In genomic region chr3:66486187-66486586, GRCh38 we compare ENCODE assay signal across 16 cellular contexts. TPM values are rescaled to one million over a fixed set of nuclear protein-coding genes. Genes with fewer than 3 reads are reported as not detected.
DNase-seq lines count a peak whose midpoint lies in the region; ATAC-seq, FAIRE-seq and TF ChIP-seq lines count a peak whose summit lies in the region.
"Had no signal": no experiment of that assay in that cellular context is flagged by ENCODE, and none has a peak within 500 bp of the region (broad histone marks: within the 10 kb centered on the region; RNA-seq: fewer than 3 reads in every experiment).

No MANE protein-coding gene starts in this region.

- in situ Hi-C loops in G401 (cut with HindIII; ENCODE audit: low sequenced_read_pairs) = no loop called here

- H3K79me2 ChIP-seq in H1 (ENCODE audit: control insufficient read depth in 1 of 2, insufficient read depth in 2 of 2, low read length in 2 of 2) = peaks cover 71 to 100% of the 10 kb centered on the region in 2 experiments

- no peaks in the 10 kb centered on the region for H3K27me3 Mint-ChIP-seq in osteocyte (ENCODE audit: unreplicated experiment)
- H3K27me3 Mint-ChIP-seq: T-helper 17 cell had no signal

- H4K91ac ChIP-seq in H1 (replicated peaks; ENCODE audit: insufficient read length, low read length) = no peak overlapping the region

- no peak for TF ChIP-seq RAD21 in H1 (IDR thresholded peaks at IDR 0.05 in 1 of 2, conservative IDR thresholded peaks at IDR 0.05 in 1 of 2; ENCODE audit: low read depth in 2 of 2, low read length in 2 of 2)

- H2BK20ac ChIP-seq in H1 (ENCODE audit: low read length) = no peak overlapping the region

- no peak overlapping the region for H3K18ac ChIP-seq in H1 (ENCODE audit: extremely low read depth, low read length)

- H3K4me3 ChIP-seq in left ventricle myocardium inferior (no peak overlapping the region), H1 (ENCODE audit: extremely low read depth in 1 of 4, insufficient read depth in 2 of 4, low read depth in 3 of 4, low read length in 4 of 4) (no peak overlapping the region), aorta (ENCODE audit: low read length in 2 of 2) (no peak overlapping the region)

- H4K5ac ChIP-seq in H1 (ENCODE audit: insufficient read length, low read depth, low read length) = no peak overlapping the region

- no peak overlapping the region for H3K4ac ChIP-seq in H1 (replicated peaks; ENCODE audit: insufficient read length, low read depth, low read length)

- H3K4me1 Mint-ChIP-seq in osteocyte (ENCODE audit: unreplicated experiment) = peaks cover 71% of the 10 kb centered on the region

- ATAC-seq in aorta (ENCODE audit: low FRiP score) = no peak
- ATAC-seq: T-helper 17 cell had no signal

- H3K4me1 ChIP-seq in left ventricle myocardium inferior = peaks cover 89% of the 10 kb centered on the region
- H3K4me1 ChIP-seq in H1 (replicated peaks in 1 of 4; ENCODE audit: control insufficient read depth in 3 of 4, insufficient read depth in 4 of 4, low read length in 3 of 4) = peaks cover 2 to 59% (median 39%) of the 10 kb centered on the region in 4 experiments
- peaks cover 11 to 13% of the 10 kb centered on the region in 2 donors for H3K4me1 ChIP-seq in aorta (ENCODE audit: control insufficient read depth in 1 of 2, insufficient read depth in 2 of 2, low read length in 2 of 2)

- H3K36me3 ChIP-seq in left ventricle myocardium inferior = no peaks in the 10 kb centered on the region
- H3K36me3 ChIP-seq in H1 (ENCODE audit: control insufficient read depth in 2 of 4, insufficient read depth in 4 of 4, low read length in 3 of 4) = no peaks in the 10 kb centered on the region
- no peaks in the 10 kb centered on the region for H3K36me3 ChIP-seq in aorta (ENCODE audit: control insufficient read depth in 1 of 2, insufficient read depth in 2 of 2, low read length in 1 of 2)

- no peak for FAIRE-seq in H1 (lab: Jason Lieb, UNC)
- FAIRE-seq: HTR-8/SVneo had no signal

- H2AFZ ChIP-seq in H1 (ENCODE audit: low read length) = no peak overlapping the region

- no peak overlapping the region for H2BK15ac ChIP-seq in H1 (ENCODE audit: low read length)

- TF ChIP-seq POLR2A in H1 (IDR thresholded peaks at IDR 0.05; ENCODE audit: control extremely low read depth in 1 of 2, low read depth in 2 of 2, low read length in 2 of 2) = peak in 1 of 2 experiments; percentile 21; a peak in 1 of 3 replicates

- H3K27me3 ChIP-seq in left ventricle myocardium inferior (ENCODE audit: low read depth) (no peaks in the 10 kb centered on the region), H1 (replicated peaks in 1 of 4; ENCODE audit: control insufficient read depth in 3 of 4, extremely low read depth in 1 of 4, insufficient read depth in 3 of 4, low read length in 3 of 4) (no peaks in the 10 kb centered on the region), aorta (ENCODE audit: control insufficient read depth in 1 of 2, insufficient read depth in 2 of 2, low read length in 1 of 2) (no peaks in the 10 kb centered on the region)

- DNase-seq in left ventricle myocardium inferior (no peak), cardiac septum (ENCODE audit: low spot score) (no peak), H1 (ENCODE audit: low read depth in 1 of 2, low spot score in 2 of 2) (no peak), osteocyte (ENCODE audit: extremely low spot score, unreplicated experiment) (no peak), aorta (no peak), head of caudate nucleus (no peak), G401 (ENCODE audit: low spot score) (no peak), DMS153 (lab: John Stamatoyannopoulos, UW) (no peak)
- DNase-seq: activated CD4-positive, alpha-beta T cell treated with anti-CD3 and anti-CD28 coated beads, Interleukin-2, amount 50 U/mL, for 48 hours; activated naive CD4-positive, alpha-beta T cell treated with anti-CD3 and anti-CD28 coated beads for 36 hours; erythroblast; GOT3; NCI-H1105; T-helper 17 cell; trophoblast cell had no signal

- no peak overlapping the region for H3K56ac ChIP-seq in H1 (replicated peaks; ENCODE audit: insufficient read length, low read depth, low read length)

- no peak overlapping the region; the same call in 1 of the 2 replicates for H2AK5ac ChIP-seq in H1 (ENCODE audit: low read depth, low read length)

- H3K27ac ChIP-seq in left ventricle myocardium inferior (replicated peaks) (peak overlapping the region; percentile 91), H1 (ENCODE audit: low read depth, low read length) (no peak overlapping the region), aorta (ENCODE audit: low read depth in 1 of 2, low read length in 2 of 2) (peak overlapping the region; percentile 96 to 99)

- no peak overlapping the region for H4K8ac ChIP-seq in H1 (ENCODE audit: extremely low read depth, insufficient read depth, low read length)

- H2BK5ac ChIP-seq in H1 (ENCODE audit: low read depth, low read length) = no peak overlapping the region

- no peak overlapping the region for H3K14ac ChIP-seq in H1 (ENCODE audit: insufficient read length)

- no peak for TF ChIP-seq EP300 in H1 (IDR thresholded peaks at IDR 0.05; ENCODE audit: borderline replicate concordance in 1 of 2, low read depth in 2 of 2, low read length in 2 of 2)

- H3K4me2 ChIP-seq in H1 (ENCODE audit: insufficient read depth in 1 of 2, low read depth in 2 of 2, low read length in 2 of 2) = peak overlapping the region in 1 of 2 experiments; percentile 1; a peak in 1 of 4 replicates

- H3K9me3 Mint-ChIP-seq in osteocyte (ENCODE audit: unreplicated experiment) = no peaks in the 10 kb centered on the region
- H3K9me3 Mint-ChIP-seq: activated naive CD4-positive, alpha-beta T cell treated with anti-CD3 and anti-CD28 coated beads for 36 hours had no signal

- no peak overlapping the region for H2BK12ac ChIP-seq in H1 (ENCODE audit: low read depth, low read length)

- peaks cover 14 to 33% of the 10 kb centered on the region in 2 experiments for H4K20me1 ChIP-seq in H1 (replicated peaks in 1 of 2; ENCODE audit: control insufficient read depth in 1 of 2, insufficient read depth in 2 of 2, low read length in 2 of 2)

- 94% methylated on average over 5 of the region's 5 CpGs; no CpG with 5 or more reads in 1 of the 2 experiments for WGBS in H1 (ENCODE audit: extremely low coverage in 1 of 2, insufficient coverage in 1 of 2, insufficient read length in 1 of 2, insufficient replicate concordance in 2 of 2, low coverage in 1 of 2, low lambda C conversion rate in 2 of 2, missing lambda C conversion rate in 1 of 2), 2 experiments
- WGBS in aorta, 2 donors = 35 to 40% methylated on average over 5 of the region's 5 CpGs

- TF ChIP-seq CTCF in left ventricle myocardium inferior (IDR thresholded peaks at IDR 0.05; ENCODE audit: borderline replicate concordance) = no peak
- no peak for TF ChIP-seq CTCF in H1 (IDR thresholded peaks at IDR 0.05; ENCODE audit: control extremely low read depth in 1 of 3, insufficient read depth in 1 of 3, low read depth in 1 of 3, low read length in 3 of 3)
- TF ChIP-seq CTCF in osteocyte (IDR thresholded peaks at IDR 0.05) = no peak

- H3K36me3 Mint-ChIP-seq in osteocyte (ENCODE audit: unreplicated experiment) = no peaks in the 10 kb centered on the region

- H2BK120ac ChIP-seq in H1 (replicated peaks; ENCODE audit: low read depth, low read length) = peak overlapping the region; percentile 2

- intact Hi-C loops in left ventricle myocardium inferior (cut with micrococcal nuclease) (no loop called here), cardiac septum (cut with DNase I) (no loop called here), aorta (cut with DNase I) (loop anchor here in 1 of 2 donors (5.0 kb wide), 1 partner anchor 34 kb away; no protein-coding TSS in a partner anchor), head of caudate nucleus (cut with DNase I) (no loop called here)

- POLR2A ChIA-PET in H1 (lab: Charles Lee; ENCODE audit: partially characterized antibody) = interaction anchor here (1.6 kb wide), 1 partner anchor 12 kb away, joined by 6 read pairs; no protein-coding TSS in a partner anchor

- H3K79me1 ChIP-seq in H1 (ENCODE audit: low read depth, low read length) = peaks cover 22% of the 10 kb centered on the region

- no peaks in the 10 kb centered on the region for H3K23me2 ChIP-seq in H1 (ENCODE audit: low read depth, low read length)

- CTCF ChIA-PET in H1 (lab: Charles Lee; ENCODE audit: partially characterized antibody) = interaction anchor here (0.9 to 1.4 kb wide), 5 partner anchors 13 to 119 kb away, joined by 3 to 6 read pairs (median 3); no protein-coding TSS in a partner anchor

- H3K9me3 ChIP-seq in left ventricle myocardium inferior (replicated peaks) = no peaks in the 10 kb centered on the region
- H3K9me3 ChIP-seq in H1 (ENCODE audit: insufficient read depth in 2 of 2, low read depth in 1 of 2, low read length in 1 of 2) = no peaks in the 10 kb centered on the region
- H3K9me3 ChIP-seq in aorta (ENCODE audit: control insufficient read depth, low read length) = no peaks in the 10 kb centered on the region

- H3K4me3 Mint-ChIP-seq in osteocyte (ENCODE audit: unreplicated experiment) = no peak overlapping the region
- H3K4me3 Mint-ChIP-seq: activated naive CD4-positive, alpha-beta T cell treated with anti-CD3 and anti-CD28 coated beads for 36 hours had no signal

- H3K9ac ChIP-seq in H1 (replicated peaks in 1 of 4; ENCODE audit: extremely low read depth in 1 of 4, low read depth in 3 of 4, low read length in 3 of 4) = no peak overlapping the region

- peak overlapping the region; percentile 93 for H3K27ac Mint-ChIP-seq in osteocyte (ENCODE audit: unreplicated experiment)

- H3K23ac ChIP-seq in H1 (ENCODE audit: insufficient read length) = no peak overlapping the region

TF ChIP-seq in H1, 55 proteins besides CTCF, POLR2A, EP300 and RAD21 (continues in another document):
- TF ChIP-seq CREB1 (IDR thresholded peaks at IDR 0.05) = no peak

RNA-seq across cellular contexts. Expression of gene LRIG1, which starts 14.6 kb away (rescaled TPM):
- total RNA-seq in left ventricle myocardium inferior (137 TPM), cardiac septum (77.1 TPM), osteocyte (60.8 and 64.2 TPM in 2 replicates), aorta (100 to 1,000 TPM in 1 of 2 donors, 10 to 100 TPM in 1; 75.7 to 115 TPM)
- 78.1 and 86.8 TPM in 2 replicates for total RNA-seq in H1 (2021; fragmentation: NEBNext Ultra II Directional; extraction: Animal tissue kit (Norgen Biotek cat#: 25700))
- polyA plus RNA-seq in H1 (2011; rRNA removed) (88.7 and 94.1 TPM in 2 replicates), aorta (10 to 100 TPM; 15.0 to 62.1 TPM)
- 87.8 TPM for polyA plus RNA-seq in H1 (2011; cell fraction: cytosol; rRNA removed)
- polyA plus RNA-seq in H1 (2011; cell fraction: nucleus; rRNA removed) = 241 TPM
- polyA plus RNA-seq in H1 (2012, experiment 1 of 2) = 76.9 to 126 TPM (median 101 TPM) in 4 replicates
- 35.9 TPM for polyA plus RNA-seq in H1 (2012, experiment 2 of 2)
- polyA plus RNA-seq in H1 (2013, experiment 1 of 2) = 95.4 TPM
- 95.1 TPM for polyA plus RNA-seq in H1 (2013, experiment 2 of 2)
- 291 and 398 TPM in 2 replicates for polyA minus RNA-seq in H1 (2011; rRNA and poly(A)+ RNA removed)
- polyA minus RNA-seq in H1 (2011; cell fraction: cytosol; rRNA and poly(A)+ RNA removed) = 82.9 TPM
- 139 TPM for polyA minus RNA-seq in H1 (2011; cell fraction: nucleus; rRNA and poly(A)+ RNA removed)
- total RNA-seq in G401 (2014; rRNA removed; shearing (Covaris generic)) = 1.3 and 1.7 TPM in 2 replicates

Comparison
In these comparisons a context has a peak if more than half of its experiments do, and no peak if none do; other contexts are left out.
1. RNA of gene LRIG1, which starts 14.6 kb away (total RNA-seq): 137 TPM in left ventricle myocardium inferior (single experiment), 75.7 to 115 TPM in aorta, 78.1 to 86.8 TPM in H1, 77.1 TPM in cardiac septum (single experiment) and 60.8 to 64.2 TPM in osteocyte; 1.3 to 1.7 TPM in G401; every median in the first group is over 10 times any median in the second.